In the genomic region with DNA sequence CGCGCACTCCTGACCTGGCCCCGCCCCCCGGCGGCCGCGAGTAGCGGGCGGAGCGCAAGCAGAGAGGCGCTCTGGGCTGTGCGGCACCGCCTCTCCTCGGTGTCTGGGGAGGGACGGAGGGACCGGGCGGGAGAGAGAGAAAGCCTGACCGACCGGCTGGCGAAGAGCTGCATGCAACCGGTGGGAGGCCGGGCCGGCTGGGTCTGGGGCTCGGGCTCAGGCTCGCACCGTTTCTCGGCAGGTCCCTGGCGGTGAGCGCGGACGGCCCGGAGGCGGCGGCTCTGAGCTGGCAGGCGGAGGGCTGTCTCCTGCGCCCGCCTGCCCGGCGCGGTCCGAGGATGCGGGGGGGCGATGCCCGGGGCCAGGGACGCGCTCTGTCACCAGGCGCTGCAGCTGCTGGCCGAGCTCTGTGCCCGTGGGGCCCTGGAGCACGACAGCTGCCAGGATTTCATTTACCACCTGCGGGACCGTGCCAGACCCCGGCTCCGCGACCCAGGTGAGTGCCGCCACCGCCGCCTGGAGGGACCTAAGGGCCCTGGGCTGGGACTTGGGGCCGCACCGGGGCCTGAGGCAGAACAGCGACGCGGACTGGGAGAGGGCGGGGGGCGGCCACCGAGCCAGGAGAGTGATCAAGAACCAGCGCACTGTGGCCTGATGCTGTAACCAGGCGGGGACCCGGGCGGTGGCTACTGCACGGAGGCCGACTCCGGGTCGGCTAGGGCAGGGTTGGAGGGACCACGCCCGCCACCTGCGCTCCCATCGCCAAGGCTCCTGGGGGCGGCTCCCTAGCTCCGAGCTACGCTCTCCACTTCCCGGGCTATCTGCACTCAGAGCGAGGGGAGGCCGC, we compare ENCODE assay signal across 8 cellular contexts. TPM values are rescaled to one million over a fixed set of nuclear protein-coding genes. Genes with fewer than 3 reads are reported as not detected.
A peak's percentile ranks its signal among the peaks of the same experiment; 100 is the strongest.
DNase-seq lines count a peak whose midpoint lies in the region; ATAC-seq and TF ChIP-seq lines count a peak whose summit lies in the region.

A gene with protein sequence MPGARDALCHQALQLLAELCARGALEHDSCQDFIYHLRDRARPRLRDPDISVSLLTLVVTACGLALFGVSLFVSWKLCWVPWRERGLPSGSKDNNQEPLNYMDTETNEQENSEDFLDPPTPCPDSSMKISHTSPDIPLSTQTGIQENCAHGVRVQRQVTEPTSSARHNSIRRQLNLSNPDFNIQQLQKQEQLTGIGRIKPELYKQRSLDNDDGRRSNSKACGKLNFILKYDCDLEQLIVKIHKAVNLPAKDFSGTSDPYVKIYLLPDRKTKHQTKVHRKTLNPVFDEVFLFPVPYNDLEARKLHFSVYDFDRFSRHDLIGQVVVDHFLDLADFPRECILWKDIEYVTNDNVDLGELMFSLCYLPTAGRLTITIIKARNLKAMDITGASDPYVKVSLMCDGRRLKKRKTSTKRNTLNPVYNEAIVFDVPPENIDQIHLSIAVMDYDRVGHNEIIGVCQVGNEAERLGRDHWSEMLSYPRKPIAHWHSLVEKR (plus strand): TSS at position 69 of the 847 bp plus-strand sequence. CDS start 283 bp downstream, at position 352.

- no peak within 1 kb of the TSS for H3K14ac ChIP-seq in trophoblast cell (ENCODE audit: low read length)

- no peaks in the 10 kb centered on the region for H3K79me1 ChIP-seq in trophoblast cell (ENCODE audit: low read length)

- H2BK5ac ChIP-seq in trophoblast cell (ENCODE audit: low read depth, low read length, poor library complexity): no peak within 1 kb of the TSS

- intact Hi-C loops in left ventricle myocardium inferior (cut with micrococcal nuclease): no loop called here

- no peaks in the 10 kb centered on the region for H3K9me3 Mint-ChIP-seq in activated naive CD4-positive, alpha-beta T cell treated with anti-CD3 and anti-CD28 coated beads, Interleukin-2, amount 10 ng/mL, durations not matched to agents 7 days and 5 days
- H3K9me3 Mint-ChIP-seq in IgD-negative memory B cell: peaks cover 2 to 4% (median 2%) of the 10 kb centered on the region in 3 donors
- no peaks in the 10 kb centered on the region for H3K9me3 Mint-ChIP-seq in activated naive CD8-positive, alpha-beta T cell treated with anti-CD3 and anti-CD28 coated beads, Interleukin-2, amount 10 ng/mL, durations not matched to agents 7 days and 5 days

- H3K27me3 ChIP-seq in left ventricle myocardium inferior (ENCODE audit: low read depth) (peaks cover 48% of the 10 kb centered on the region), trophoblast cell (ENCODE audit: insufficient read depth, low read length) (peaks cover 23% of the 10 kb centered on the region)

- no peak within 1 kb of the TSS for H3K23ac ChIP-seq in trophoblast cell (ENCODE audit: low read length)

- POLR2A ChIA-PET in activated naive CD8-positive, alpha-beta T cell treated with anti-CD3 and anti-CD28 coated beads, Interleukin-2, amount 10 ng/mL, durations not matched to agents 7 days and 5 days (lab: Charles Lee): no interaction called here

- peak; percentile 88 for ATAC-seq in activated naive CD8-positive, alpha-beta T cell treated with anti-CD3 and anti-CD28 coated beads, Interleukin-2, amount 10 ng/mL, durations not matched to agents 7 days and 5 days (ENCODE audit: low read depth)

- H3K4me3 Mint-ChIP-seq in activated naive CD4-positive, alpha-beta T cell treated with anti-CD3 and anti-CD28 coated beads, Interleukin-2, amount 10 ng/mL, durations not matched to agents 7 days and 5 days: no peak within 1 kb of the TSS
- peak within 1 kb of the TSS in 3 of 4 donors; percentile 28 to 65 (median 61) for H3K4me3 Mint-ChIP-seq in IgD-negative memory B cell
- peak within 1 kb of the TSS; percentile 54 for H3K4me3 Mint-ChIP-seq in activated naive CD8-positive, alpha-beta T cell treated with anti-CD3 and anti-CD28 coated beads, Interleukin-2, amount 10 ng/mL, durations not matched to agents 7 days and 5 days

- no peak within 1 kb of the TSS for H4K91ac ChIP-seq in trophoblast cell (ENCODE audit: low read depth, low read length)

- no peak within 1 kb of the TSS for H3K27ac ChIP-seq in left ventricle myocardium inferior (replicated peaks)
- no peak within 1 kb of the TSS for H3K27ac ChIP-seq in trophoblast cell (ENCODE audit: low read depth, low read length)

- no peak within 1 kb of the TSS for H3K9ac ChIP-seq in trophoblast cell (ENCODE audit: low read length)

- H3K18ac ChIP-seq in trophoblast cell (ENCODE audit: low read length): no peak within 1 kb of the TSS

- WGBS in trophoblast cell (ENCODE audit: extremely low coverage, insufficient coverage, insufficient read length): no CpG with 5 or more reads among the region's 84 CpGs

- no peak within 1 kb of the TSS for H3K27ac Mint-ChIP-seq in activated naive CD4-positive, alpha-beta T cell treated with anti-CD3 and anti-CD28 coated beads, Interleukin-2, amount 10 ng/mL, durations not matched to agents 7 days and 5 days
- H3K27ac Mint-ChIP-seq in IgD-negative memory B cell: no peak within 1 kb of the TSS
- no peak within 1 kb of the TSS for H3K27ac Mint-ChIP-seq in activated naive CD8-positive, alpha-beta T cell treated with anti-CD3 and anti-CD28 coated beads, Interleukin-2, amount 10 ng/mL, durations not matched to agents 7 days and 5 days

- H2AK5ac ChIP-seq in trophoblast cell (ENCODE audit: low read length): no peak within 1 kb of the TSS

- H3K9me3 ChIP-seq in left ventricle myocardium inferior (replicated peaks): peaks cover 16% of the 10 kb centered on the region
- no peaks in the 10 kb centered on the region for H3K9me3 ChIP-seq in trophoblast cell (ENCODE audit: insufficient read depth, low read depth, low read length)

- no peak within 1 kb of the TSS for H4K8ac ChIP-seq in trophoblast cell (ENCODE audit: low read depth, low read length)

- H3K79me2 ChIP-seq in trophoblast cell (ENCODE audit: control insufficient read depth, insufficient read depth, low read length, poor library complexity): no peaks in the 10 kb centered on the region

- peak within 1 kb of the TSS; percentile 27 for H2AFZ ChIP-seq in trophoblast cell (ENCODE audit: insufficient read depth, low read length, poor library complexity)

- TF ChIP-seq CTCF in left ventricle myocardium inferior (IDR thresholded peaks at IDR 0.05; ENCODE audit: borderline replicate concordance): no peak

- no peak within 1 kb of the TSS for H2BK12ac ChIP-seq in trophoblast cell (ENCODE audit: low read length)

- H4K12ac ChIP-seq in trophoblast cell (ENCODE audit: low read depth, low read length): no peak within 1 kb of the TSS

- H3K36me3 ChIP-seq in left ventricle myocardium inferior (no peaks in the 10 kb centered on the region), trophoblast cell (ENCODE audit: control insufficient read depth in 1 of 2, insufficient read depth in 2 of 2, low read length in 2 of 2) (no peaks in the 10 kb centered on the region)

- H3K4me3 ChIP-seq in left ventricle myocardium inferior (peak within 1 kb of the TSS; percentile 73), trophoblast cell (ENCODE audit: low read depth, low read length) (peak within 1 kb of the TSS; percentile 65)

- peaks cover 7% of the 10 kb centered on the region for H3K4me1 Mint-ChIP-seq in activated naive CD4-positive, alpha-beta T cell treated with anti-CD3 and anti-CD28 coated beads, Interleukin-2, amount 10 ng/mL, durations not matched to agents 7 days and 5 days
- H3K4me1 Mint-ChIP-seq in IgD-negative memory B cell: peaks cover 0 to 3% (median 1%) of the 10 kb centered on the region in 3 donors
- H3K4me1 Mint-ChIP-seq in activated naive CD8-positive, alpha-beta T cell treated with anti-CD3 and anti-CD28 coated beads, Interleukin-2, amount 10 ng/mL, durations not matched to agents 7 days and 5 days: no peaks in the 10 kb centered on the region

- CTCF ChIA-PET in activated naive CD4-positive, alpha-beta T cell treated with anti-CD3 and anti-CD28 coated beads, Interleukin-2, amount 10 ng/mL, durations not matched to agents 7 days and 5 days (lab: Charles Lee): no interaction called here

- peak within 1 kb of the TSS; percentile 99 for H3K4me2 ChIP-seq in trophoblast cell (ENCODE audit: low read length)

- no peaks in the 10 kb centered on the region for H3K36me3 Mint-ChIP-seq in activated naive CD4-positive, alpha-beta T cell treated with anti-CD3 and anti-CD28 coated beads, Interleukin-2, amount 10 ng/mL, durations not matched to agents 7 days and 5 days
- H3K36me3 Mint-ChIP-seq in IgD-negative memory B cell: no peaks in the 10 kb centered on the region
- no peaks in the 10 kb centered on the region for H3K36me3 Mint-ChIP-seq in activated naive CD8-positive, alpha-beta T cell treated with anti-CD3 and anti-CD28 coated beads, Interleukin-2, amount 10 ng/mL, durations not matched to agents 7 days and 5 days

- H3K4ac ChIP-seq in trophoblast cell (ENCODE audit: low read depth, low read length): no peak within 1 kb of the TSS

- H3K4me1 ChIP-seq in left ventricle myocardium inferior: peaks cover 15% of the 10 kb centered on the region
- peaks cover 13 to 14% of the 10 kb centered on the region in 2 experiments for H3K4me1 ChIP-seq in trophoblast cell (ENCODE audit: control insufficient read depth in 1 of 2, insufficient read depth in 2 of 2, low read length in 2 of 2)

- no peak within 1 kb of the TSS for H2BK120ac ChIP-seq in trophoblast cell (ENCODE audit: insufficient read depth, low read length, poor library complexity)

- peaks cover 57% of the 10 kb centered on the region for H3K27me3 Mint-ChIP-seq in activated naive CD4-positive, alpha-beta T cell treated with anti-CD3 and anti-CD28 coated beads, Interleukin-2, amount 10 ng/mL, durations not matched to agents 7 days and 5 days
- peaks cover 47% of the 10 kb centered on the region for H3K27me3 Mint-ChIP-seq in IgD-negative memory B cell
- H3K27me3 Mint-ChIP-seq in activated naive CD8-positive, alpha-beta T cell treated with anti-CD3 and anti-CD28 coated beads, Interleukin-2, amount 10 ng/mL, durations not matched to agents 7 days and 5 days: peaks cover 47% of the 10 kb centered on the region

- peak; percentile 43 for DNase-seq in activated naive CD4-positive, alpha-beta T cell treated with anti-CD3 and anti-CD28 coated beads, Interleukin-2, amount 10 ng/mL, durations not matched to agents 7 days and 5 days
- no peak for DNase-seq in activated naive CD4-positive, alpha-beta T cell (lab: John Stamatoyannopoulos, UW)
- DNase-seq in activated naive CD8-positive, alpha-beta T cell treated with anti-CD3 and anti-CD28 coated beads, Interleukin-2, amount 10 ng/mL, durations not matched to agents 7 days and 5 days: peak; percentile 55
- DNase-seq in left ventricle myocardium inferior (no peak), trophoblast cell (peak; percentile 31 to 62), NCI-H1694 treated with DMSO at 0.1 percent for 48 hours (lab: John Stamatoyannopoulos, UW) (no peak), NOMO-1 (lab: John Stamatoyannopoulos, UW; ENCODE audit: unreplicated experiment in 2 of 2) (no peak)

RNA-seq across cellular contexts. Expression of the gene that starts here (rescaled TPM):
- polyA plus RNA-seq in IgD-negative memory B cell: 0.21 TPM
- total RNA-seq in activated naive CD8-positive, alpha-beta T cell treated with anti-CD3 and anti-CD28 coated beads, Interleukin-2, amount 10 ng/mL, durations not matched to agents 7 days and 5 days: not detected
- 0.08 TPM for total RNA-seq in left ventricle myocardium inferior
- 0.06 and 0.10 TPM in 2 replicates for polyA plus RNA-seq in trophoblast cell (2013)

Comparison
In these comparisons a context has a peak if more than half of its experiments do, and no peak if none do; other contexts are left out.
1. DNase-seq: peak in activated naive CD4-positive, alpha-beta T cell treated with anti-CD3 and anti-CD28 coated beads, Interleukin-2, amount 10 ng/mL, durations not matched to agents 7 days and 5 days (single experiment) and trophoblast cell (2 of 2); none in activated naive CD4-positive, alpha-beta T cell (0 of 4), left ventricle myocardium inferior (single experiment), NCI-H1694 treated with DMSO at 0.1 percent for 48 hours (single experiment) and NOMO-1 (0 of 2).
2. Peak in DNase-seq and ATAC-seq in activated naive CD8-positive, alpha-beta T cell treated with anti-CD3 and anti-CD28 coated beads, Interleukin-2, amount 10 ng/mL, durations not matched to agents 7 days and 5 days; RNA of the gene not detected or under 1 TPM.